ENCODE assay signal across 1 cellular context in genomic region chr3:173894-174293, GRCh38.
TF ChIP-seq lines count a peak whose summit lies in the region.

No MANE protein-coding gene starts in this region.

TF ChIP-seq in GM12878, 131 proteins besides CTCF, POLR2A, EP300 and RAD21 (continued from another document):
- TF ChIP-seq EZH2 (IDR thresholded peaks at IDR 0.05; ENCODE audit: borderline replicate concordance, control insufficient read depth, low read depth, low read length) (no peak), MXI1 (IDR thresholded peaks at IDR 0.05; ENCODE audit: low read depth, low read length) (no peak), NBN (IDR thresholded peaks at IDR 0.05) (0 out of 2 replicates have a peak, but pooled peaks have one; percentile 20), MAX (IDR thresholded peaks at IDR 0.05; ENCODE audit: low read depth, low read length) (no peak), HDAC2 (IDR thresholded peaks at IDR 0.05) (no peak), FOXK2 (IDR thresholded peaks at IDR 0.05) (no peak), CHD4 (IDR thresholded peaks at IDR 0.05) (no peak), KLF5 (IDR thresholded peaks at IDR 0.05; ENCODE audit: partially characterized antibody) (no peak), IRF4 (IDR thresholded peaks at IDR 0.05; ENCODE audit: low read depth, low read length) (no peak), IKZF2 (IDR thresholded peaks at IDR 0.05) (peak; percentile 8 to 34; a peak in 2 of 4 replicates), SREBF1 (IDR thresholded peaks at IDR 0.05; ENCODE audit: low read length) (no peak), HDGF (IDR thresholded peaks at IDR 0.05) (no peak)
- TF ChIP-seq, protein P1, sequence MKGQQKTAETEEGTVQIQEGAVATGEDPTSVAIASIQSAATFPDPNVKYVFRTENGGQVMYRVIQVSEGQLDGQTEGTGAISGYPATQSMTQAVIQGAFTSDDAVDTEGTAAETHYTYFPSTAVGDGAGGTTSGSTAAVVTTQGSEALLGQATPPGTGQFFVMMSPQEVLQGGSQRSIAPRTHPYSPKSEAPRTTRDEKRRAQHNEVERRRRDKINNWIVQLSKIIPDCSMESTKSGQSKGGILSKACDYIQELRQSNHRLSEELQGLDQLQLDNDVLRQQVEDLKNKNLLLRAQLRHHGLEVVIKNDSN (IDR thresholded peaks at IDR 0.05; ENCODE audit: borderline replicate concordance, extremely low read length, insufficient read depth, low read depth, low read length), result no peak
- TF ChIP-seq, protein P2, sequence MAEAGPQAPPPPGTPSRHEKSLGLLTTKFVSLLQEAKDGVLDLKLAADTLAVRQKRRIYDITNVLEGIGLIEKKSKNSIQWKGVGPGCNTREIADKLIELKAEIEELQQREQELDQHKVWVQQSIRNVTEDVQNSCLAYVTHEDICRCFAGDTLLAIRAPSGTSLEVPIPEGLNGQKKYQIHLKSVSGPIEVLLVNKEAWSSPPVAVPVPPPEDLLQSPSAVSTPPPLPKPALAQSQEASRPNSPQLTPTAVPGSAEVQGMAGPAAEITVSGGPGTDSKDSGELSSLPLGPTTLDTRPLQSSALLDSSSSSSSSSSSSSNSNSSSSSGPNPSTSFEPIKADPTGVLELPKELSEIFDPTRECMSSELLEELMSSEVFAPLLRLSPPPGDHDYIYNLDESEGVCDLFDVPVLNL (IDR thresholded peaks at IDR 0.05; ENCODE audit: low read depth, low read length), result no peak
- TF ChIP-seq, protein P3, sequence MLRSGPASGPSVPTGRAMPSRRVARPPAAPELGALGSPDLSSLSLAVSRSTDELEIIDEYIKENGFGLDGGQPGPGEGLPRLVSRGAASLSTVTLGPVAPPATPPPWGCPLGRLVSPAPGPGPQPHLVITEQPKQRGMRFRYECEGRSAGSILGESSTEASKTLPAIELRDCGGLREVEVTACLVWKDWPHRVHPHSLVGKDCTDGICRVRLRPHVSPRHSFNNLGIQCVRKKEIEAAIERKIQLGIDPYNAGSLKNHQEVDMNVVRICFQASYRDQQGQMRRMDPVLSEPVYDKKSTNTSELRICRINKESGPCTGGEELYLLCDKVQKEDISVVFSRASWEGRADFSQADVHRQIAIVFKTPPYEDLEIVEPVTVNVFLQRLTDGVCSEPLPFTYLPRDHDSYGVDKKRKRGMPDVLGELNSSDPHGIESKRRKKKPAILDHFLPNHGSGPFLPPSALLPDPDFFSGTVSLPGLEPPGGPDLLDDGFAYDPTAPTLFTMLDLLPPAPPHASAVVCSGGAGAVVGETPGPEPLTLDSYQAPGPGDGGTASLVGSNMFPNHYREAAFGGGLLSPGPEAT (IDR thresholded peaks at IDR 0.05; ENCODE audit: low read depth), result 0 out of 2 replicates have a peak, but pooled peaks have one; percentile 24
